ENCODE assay signal across 1 cellular context in genomic region chr1:25867210-25867991, GRCh38.
TF ChIP-seq lines count a peak whose summit lies in the region.

No MANE protein-coding gene starts in this region.

TF ChIP-seq in H1, 55 proteins besides CTCF, POLR2A, EP300 and RAD21:
- TF ChIP-seq SUZ12 (IDR thresholded peaks at IDR 0.05; ENCODE audit: low read length) (no peak), RBBP5 (IDR thresholded peaks at IDR 0.05; ENCODE audit: borderline replicate concordance, low read depth, low read length) (no peak), TAF1 (IDR thresholded peaks at IDR 0.05; ENCODE audit: low read depth, low read length) (peak; percentile 19; the same call in 1 of the 2 replicates)
